19 cellular contexts compared by ENCODE assay signal in genomic region chr12:73665193-73665592, GRCh38.
A peak's percentile ranks its signal among the peaks of the same experiment; 100 is the strongest.
DNase-seq lines count a peak whose midpoint lies in the region; ATAC-seq and TF ChIP-seq lines count a peak whose summit lies in the region.
"Had no signal": no experiment of that assay in that cellular context is flagged by ENCODE, and none has a peak within 500 bp of the region (broad histone marks: within the 10 kb centered on the region; RNA-seq: fewer than 3 reads in every experiment).

No MANE protein-coding gene starts in this region.

- no peaks in the 10 kb centered on the region for H3K36me3 ChIP-seq in right lobe of liver
- H3K36me3 ChIP-seq: BLaER1 had no signal

- DNase-seq in chondrocyte (ENCODE audit: low spot score): peak; percentile 80
- DNase-seq in nephron progenitor cell: no peak
- no peak for DNase-seq in coronary artery (ENCODE audit: low spot score)
- DNase-seq in cortex of kidney (lab: John Stamatoyannopoulos, UW): no peak
- DNase-seq in right lobe of liver: no peak
- no peak for DNase-seq in DMS79 (lab: John Stamatoyannopoulos, UW)
- DNase-seq: 8988T, DND-41, EL, GOT3, H7, HFFc6 had no signal

- H3K4me3 Mint-ChIP-seq in chondrocyte (ENCODE audit: unreplicated experiment) (no peak overlapping the region), nephron progenitor cell (no peak overlapping the region)
- no peak overlapping the region for H3K4me3 Mint-ChIP-seq in stimulated activated memory B cell treated with anti-CD40 and anti-IgM and Interleukin-4, amounts not matched to agents 10 μg/mL and 1 μg/mL and 100 μg/mL, for 72 hours
- H3K4me3 Mint-ChIP-seq: CD14-positive monocyte; CD4-positive, alpha-beta memory T cell; HFFc6 had no signal

- H3K27me3 Mint-ChIP-seq in chondrocyte (ENCODE audit: low read depth) (peaks cover 5% of the 10 kb centered on the region), nephron progenitor cell (ENCODE audit: low read depth, poor library complexity) (no peaks in the 10 kb centered on the region)
- no peaks in the 10 kb centered on the region for H3K27me3 Mint-ChIP-seq in stimulated activated memory B cell treated with anti-CD40 and anti-IgM and Interleukin-4, amounts not matched to agents 10 μg/mL and 1 μg/mL and 100 μg/mL, for 72 hours

- H3K4me1 Mint-ChIP-seq in chondrocyte (ENCODE audit: low read depth) (no peaks in the 10 kb centered on the region), nephron progenitor cell (no peaks in the 10 kb centered on the region)
- H3K4me1 Mint-ChIP-seq in stimulated activated memory B cell treated with anti-CD40 and anti-IgM and Interleukin-4, amounts not matched to agents 10 μg/mL and 1 μg/mL and 100 μg/mL, for 72 hours: no peaks in the 10 kb centered on the region
- H3K4me1 Mint-ChIP-seq: CD14-positive monocyte; CD4-positive, alpha-beta memory T cell had no signal

- no peak overlapping the region for H3K4me3 ChIP-seq in coronary artery
- H3K4me3 ChIP-seq in right lobe of liver: no peak overlapping the region
- H3K4me3 ChIP-seq: BLaER1, GM12878 had no signal

- intact Hi-C loops in right lobe of liver (cut with DNase I): no loop called here

- no peaks in the 10 kb centered on the region for H3K4me1 ChIP-seq in right lobe of liver
- H3K4me1 ChIP-seq: BLaER1 had no signal

- ATAC-seq in stimulated activated memory B cell treated with anti-CD40 and anti-IgM and Interleukin-4, amounts not matched to agents 10 μg/mL and 1 μg/mL and 100 μg/mL, for 72 hours: peak; percentile 50
- ATAC-seq in right lobe of liver: no peak
- ATAC-seq: GM12878, HCT116 had no signal

- H3K27ac ChIP-seq in coronary artery: no peak overlapping the region
- H3K27ac ChIP-seq in right lobe of liver: no peak overlapping the region
- H3K27ac ChIP-seq: BLaER1, HL-60 had no signal

- TF ChIP-seq POLR2A in right lobe of liver (IDR thresholded peaks at IDR 0.05): no peak

- TF ChIP-seq CTCF in chondrocyte (IDR thresholded peaks at IDR 0.05): no peak
- TF ChIP-seq CTCF in nephron progenitor cell (IDR thresholded peaks at IDR 0.05): no peak
- TF ChIP-seq CTCF in coronary artery (IDR thresholded peaks at IDR 0.05): no peak
- no peak for TF ChIP-seq CTCF in right lobe of liver (IDR thresholded peaks at IDR 0.05)

- H3K36me3 Mint-ChIP-seq in chondrocyte (ENCODE audit: low read depth): no peaks in the 10 kb centered on the region
- no peaks in the 10 kb centered on the region for H3K36me3 Mint-ChIP-seq in nephron progenitor cell (ENCODE audit: low read depth)
- no peaks in the 10 kb centered on the region for H3K36me3 Mint-ChIP-seq in stimulated activated memory B cell treated with anti-CD40 and anti-IgM and Interleukin-4, amounts not matched to agents 10 μg/mL and 1 μg/mL and 100 μg/mL, for 72 hours
- H3K36me3 Mint-ChIP-seq: CD14-positive monocyte; CD4-positive, alpha-beta memory T cell had no signal

- no peak overlapping the region for H3K27ac Mint-ChIP-seq in chondrocyte (ENCODE audit: unreplicated experiment)
- peak overlapping the region; percentile 18 for H3K27ac Mint-ChIP-seq in nephron progenitor cell
- no peak overlapping the region for H3K27ac Mint-ChIP-seq in stimulated activated memory B cell treated with anti-CD40 and anti-IgM and Interleukin-4, amounts not matched to agents 10 μg/mL and 1 μg/mL and 100 μg/mL, for 72 hours
- H3K27ac Mint-ChIP-seq: CD14-positive monocyte; CD4-positive, alpha-beta memory T cell; HFFc6 had no signal

- WGBS in right lobe of liver (ENCODE audit: insufficient coverage, low coverage, low lambda C conversion rate, missing lambda C conversion rate): 85% methylated on average over 4 of the region's 16 CpGs

- H3K9me3 Mint-ChIP-seq in chondrocyte (ENCODE audit: low read depth) (no peaks in the 10 kb centered on the region), nephron progenitor cell (no peaks in the 10 kb centered on the region)
- H3K9me3 Mint-ChIP-seq in stimulated activated memory B cell treated with anti-CD40 and anti-IgM and Interleukin-4, amounts not matched to agents 10 μg/mL and 1 μg/mL and 100 μg/mL, for 72 hours: no peaks in the 10 kb centered on the region

- H3K27me3 ChIP-seq in right lobe of liver: no peaks in the 10 kb centered on the region
- H3K27me3 ChIP-seq: BLaER1 had no signal

- H3K9me3 ChIP-seq in right lobe of liver: no peaks in the 10 kb centered on the region
- H3K9me3 ChIP-seq: BLaER1 had no signal
